In genomic region chr12:28799337-28799736, GRCh38 we compare ENCODE assay signal across 14 cellular contexts.
"Had no signal": no experiment of that assay in that cellular context is flagged by ENCODE, and none has a peak within 500 bp of the region (broad histone marks: within the 10 kb centered on the region; RNA-seq: fewer than 3 reads in every experiment).

No MANE protein-coding gene starts in this region.

- H3K4me1 Mint-ChIP-seq: activated naive CD8-positive, alpha-beta T cell treated with anti-CD3 and anti-CD28 coated beads, Interleukin-2, amount 10 ng/mL, durations not matched to agents 7 days and 5 days; natural killer cell; stimulated activated memory B cell treated with anti-CD40 and anti-IgM and Interleukin-4, amounts not matched to agents 10 μg/mL and 1 μg/mL and 100 μg/mL, for 72 hours had no signal

- H3K27me3 Mint-ChIP-seq: activated CD8-positive, alpha-beta T cell treated with anti-CD3 and anti-CD28 coated beads for 36 hours; stimulated activated memory B cell treated with anti-CD40 and anti-IgM and Interleukin-4, amounts not matched to agents 10 μg/mL and 1 μg/mL and 100 μg/mL, for 72 hours had no signal

- H3K36me3 ChIP-seq: ascending aorta, gastroesophageal sphincter, tibial nerve had no signal

- ATAC-seq: activated CD8-positive, alpha-beta T cell treated with anti-CD3 and anti-CD28 coated beads for 36 hours; activated T-cell treated with anti-CD3 and anti-CD28 coated beads, Interleukin-2, amount 50 U/mL, for 72 hours; gastroesophageal sphincter; natural killer cell had no signal

- H3K36me3 Mint-ChIP-seq: activated naive CD8-positive, alpha-beta T cell treated with anti-CD3 and anti-CD28 coated beads, Interleukin-2, amount 10 ng/mL, durations not matched to agents 7 days and 5 days; stimulated activated memory B cell treated with anti-CD40 and anti-IgM and Interleukin-4, amounts not matched to agents 10 μg/mL and 1 μg/mL and 100 μg/mL, for 72 hours had no signal

- H3K4me1 ChIP-seq: ascending aorta had no signal

- FAIRE-seq: bronchial epithelial cell had no signal

- H3K4me3 ChIP-seq: ascending aorta, gastroesophageal sphincter, lung, smooth muscle cell, tibial nerve had no signal

- H3K27me3 ChIP-seq: ascending aorta, gastroesophageal sphincter, tibial nerve had no signal

- DNase-seq: activated CD8-positive, alpha-beta memory T cell treated with anti-CD3 and anti-CD28 coated beads, Interleukin-2, amount 50 U/mL, for 4 hours; activated CD8-positive, alpha-beta T cell treated with anti-CD3 and anti-CD28 coated beads for 36 hours; activated naive CD8-positive, alpha-beta T cell treated with anti-CD3 and anti-CD28 coated beads, Interleukin-2, amount 10 ng/mL, durations not matched to agents 7 days and 5 days; activated T-cell treated with anti-CD3 and anti-CD28 coated beads, Interleukin-2, amount 50 U/mL, for 72 hours; natural killer cell; posterior cingulate gyrus had no signal

- H3K27ac Mint-ChIP-seq: activated CD8-positive, alpha-beta T cell treated with anti-CD3 and anti-CD28 coated beads for 36 hours; activated naive CD8-positive, alpha-beta T cell treated with anti-CD3 and anti-CD28 coated beads, Interleukin-2, amount 10 ng/mL, durations not matched to agents 7 days and 5 days; activated T-cell treated with anti-CD3 and anti-CD28 coated beads, Interleukin-2, amount 50 U/mL, for 72 hours; natural killer cell; stimulated activated memory B cell treated with anti-CD40 and anti-IgM and Interleukin-4, amounts not matched to agents 10 μg/mL and 1 μg/mL and 100 μg/mL, for 72 hours had no signal

- H3K9me3 ChIP-seq: ascending aorta had no signal

- H3K4me3 Mint-ChIP-seq: activated CD8-positive, alpha-beta T cell treated with anti-CD3 and anti-CD28 coated beads for 36 hours; activated naive CD8-positive, alpha-beta T cell treated with anti-CD3 and anti-CD28 coated beads, Interleukin-2, amount 10 ng/mL, durations not matched to agents 7 days and 5 days; activated T-cell treated with anti-CD3 and anti-CD28 coated beads, Interleukin-2, amount 50 U/mL, for 72 hours; natural killer cell; stimulated activated memory B cell treated with anti-CD40 and anti-IgM and Interleukin-4, amounts not matched to agents 10 μg/mL and 1 μg/mL and 100 μg/mL, for 72 hours had no signal

- H3K27ac ChIP-seq: ascending aorta, gastroesophageal sphincter, tibial nerve, VCaP had no signal

- H3K9me3 Mint-ChIP-seq: activated CD8-positive, alpha-beta T cell treated with anti-CD3 and anti-CD28 coated beads for 36 hours; stimulated activated memory B cell treated with anti-CD40 and anti-IgM and Interleukin-4, amounts not matched to agents 10 μg/mL and 1 μg/mL and 100 μg/mL, for 72 hours had no signal
